ENCODE assay signal across 9 cellular contexts in genomic region chr15:65583701-65584100, GRCh38. TPM values are rescaled to one million over a fixed set of nuclear protein-coding genes. Genes with fewer than 3 reads are reported as not detected.
DNase-seq lines count a peak whose midpoint lies in the region; ATAC-seq and TF ChIP-seq lines count a peak whose summit lies in the region.
"Had no signal": no experiment of that assay in that cellular context is flagged by ENCODE, and none has a peak within 500 bp of the region (broad histone marks: within the 10 kb centered on the region; RNA-seq: fewer than 3 reads in every experiment).

No MANE protein-coding gene starts in this region.

- H3K27ac ChIP-seq in SK-N-SH (ENCODE audit: low read depth in 2 of 2, low read length in 1 of 2) (peak overlapping the region; percentile 48 to 51), smooth muscle cell (ENCODE audit: low read depth) (peak overlapping the region; percentile 69)

- no peaks in the 10 kb centered on the region for H3K9me3 ChIP-seq in SK-N-SH
- H3K9me3 ChIP-seq in smooth muscle cell (replicated peaks; ENCODE audit: low read depth) = no peaks in the 10 kb centered on the region
- H3K9me3 ChIP-seq: mucosa of descending colon had no signal

- H4K20me1 ChIP-seq in SK-N-SH (ENCODE audit: insufficient read depth) (no peaks in the 10 kb centered on the region), smooth muscle cell (ENCODE audit: low read depth) (no peaks in the 10 kb centered on the region)

- no peak for TF ChIP-seq RAD21 in SK-N-SH (IDR thresholded peaks at IDR 0.05; ENCODE audit: low read length)

- no peaks in the 10 kb centered on the region for H3K9me2 ChIP-seq in SK-N-SH

- H3K4me2 ChIP-seq in SK-N-SH (peak overlapping the region; percentile 38; the same call in 1 of the 2 replicates), smooth muscle cell (peak overlapping the region; percentile 36)

- peak; percentile 56 for ATAC-seq in GM21515 (IDR thresholded peaks at IDR 0.05; ENCODE audit: unreplicated experiment)
- no peak for ATAC-seq in GM18511 (IDR thresholded peaks at IDR 0.05; ENCODE audit: unreplicated experiment)
- no peak for ATAC-seq in GM21390 (IDR thresholded peaks at IDR 0.05; ENCODE audit: unreplicated experiment)
- ATAC-seq in left cardiac atrium = no peak
- ATAC-seq: mucosa of descending colon had no signal

- H3K27me3 ChIP-seq in SK-N-SH (ENCODE audit: insufficient read depth) (no peaks in the 10 kb centered on the region), smooth muscle cell (ENCODE audit: low read depth) (no peaks in the 10 kb centered on the region)

- CTCF ChIA-PET in SK-N-SH (lab: Yijun Ruan, JAX) = no interaction called here

- H3K36me3 ChIP-seq in SK-N-SH (replicated peaks in 1 of 2; ENCODE audit: control insufficient read depth in 1 of 2, insufficient read depth in 2 of 2, low read length in 1 of 2) (peaks cover 60 to 64% of the 10 kb centered on the region in 2 experiments), smooth muscle cell (ENCODE audit: low read depth) (peaks cover 19% of the 10 kb centered on the region)

- H3K79me2 ChIP-seq in SK-N-SH (ENCODE audit: insufficient read depth) = no peaks in the 10 kb centered on the region
- H3K79me2 ChIP-seq in smooth muscle cell (ENCODE audit: low read depth) = no peaks in the 10 kb centered on the region

- H3K4me1 ChIP-seq in SK-N-SH (ENCODE audit: control insufficient read depth in 1 of 2, insufficient read depth in 2 of 2, low read depth in 1 of 2, low read length in 1 of 2) (peaks cover 23 to 31% of the 10 kb centered on the region in 2 experiments), smooth muscle cell (ENCODE audit: low read depth) (peaks cover 8% of the 10 kb centered on the region)

- H3F3A ChIP-seq in SK-N-SH (replicated peaks; ENCODE audit: insufficient read depth) (peaks cover 20% of the 10 kb centered on the region), smooth muscle cell (ENCODE audit: low read depth) (peaks cover 8% of the 10 kb centered on the region)

- H3K4me3 ChIP-seq in SK-N-SH (ENCODE audit: low read depth in 2 of 2, low read length in 1 of 2) = no peak overlapping the region
- H3K4me3 ChIP-seq in smooth muscle cell = no peak overlapping the region
- H3K4me3 ChIP-seq: mucosa of descending colon had no signal

- intact Hi-C loops in left cardiac atrium (cut with DNase I) = no loop called here

- POLR2A ChIA-PET in SK-N-SH (lab: Yijun Ruan, JAX) = no interaction called here

- H2AFZ ChIP-seq in SK-N-SH (ENCODE audit: low read depth) = no peak overlapping the region
- H2AFZ ChIP-seq in smooth muscle cell (ENCODE audit: low read depth) = no peak overlapping the region

- H3K9ac ChIP-seq in SK-N-SH (no peak overlapping the region), smooth muscle cell (ENCODE audit: low read depth) (peak overlapping the region; percentile 16)

- DNase-seq in SK-N-SH = peak; percentile 10
- peak; percentile 84 for DNase-seq in dermis blood vessel endothelial cell
- DNase-seq in smooth muscle cell (lab: John Stamatoyannopoulos, UW; ENCODE audit: unreplicated experiment) = no peak
- no peak for DNase-seq in left cardiac atrium
- DNase-seq in occipital lobe (lab: John Stamatoyannopoulos, UW) = no peak

- no peak for TF ChIP-seq EP300 in SK-N-SH (IDR thresholded peaks at IDR 0.05; ENCODE audit: borderline replicate concordance in 1 of 2, low read depth in 1 of 2, low read length in 1 of 2)

- TF ChIP-seq CTCF in SK-N-SH (IDR thresholded peaks at IDR 0.05) = no peak
- no peak for TF ChIP-seq CTCF in smooth muscle cell (IDR thresholded peaks at IDR 0.05; ENCODE audit: borderline replicate concordance, insufficient read depth, poor library complexity, severe bottlenecking)

- WGBS in SK-N-SH (ENCODE audit: low lambda C conversion rate) = 61% methylated on average over 1 of the region's 1 CpG
- WGBS in smooth muscle cell (ENCODE audit: low lambda C conversion rate) = 75% methylated on average over 1 of the region's 1 CpG

TF ChIP-seq in SK-N-SH, 30 proteins besides CTCF, POLR2A, EP300 and RAD21 (continues in another document):
- TF ChIP-seq, protein P1, sequence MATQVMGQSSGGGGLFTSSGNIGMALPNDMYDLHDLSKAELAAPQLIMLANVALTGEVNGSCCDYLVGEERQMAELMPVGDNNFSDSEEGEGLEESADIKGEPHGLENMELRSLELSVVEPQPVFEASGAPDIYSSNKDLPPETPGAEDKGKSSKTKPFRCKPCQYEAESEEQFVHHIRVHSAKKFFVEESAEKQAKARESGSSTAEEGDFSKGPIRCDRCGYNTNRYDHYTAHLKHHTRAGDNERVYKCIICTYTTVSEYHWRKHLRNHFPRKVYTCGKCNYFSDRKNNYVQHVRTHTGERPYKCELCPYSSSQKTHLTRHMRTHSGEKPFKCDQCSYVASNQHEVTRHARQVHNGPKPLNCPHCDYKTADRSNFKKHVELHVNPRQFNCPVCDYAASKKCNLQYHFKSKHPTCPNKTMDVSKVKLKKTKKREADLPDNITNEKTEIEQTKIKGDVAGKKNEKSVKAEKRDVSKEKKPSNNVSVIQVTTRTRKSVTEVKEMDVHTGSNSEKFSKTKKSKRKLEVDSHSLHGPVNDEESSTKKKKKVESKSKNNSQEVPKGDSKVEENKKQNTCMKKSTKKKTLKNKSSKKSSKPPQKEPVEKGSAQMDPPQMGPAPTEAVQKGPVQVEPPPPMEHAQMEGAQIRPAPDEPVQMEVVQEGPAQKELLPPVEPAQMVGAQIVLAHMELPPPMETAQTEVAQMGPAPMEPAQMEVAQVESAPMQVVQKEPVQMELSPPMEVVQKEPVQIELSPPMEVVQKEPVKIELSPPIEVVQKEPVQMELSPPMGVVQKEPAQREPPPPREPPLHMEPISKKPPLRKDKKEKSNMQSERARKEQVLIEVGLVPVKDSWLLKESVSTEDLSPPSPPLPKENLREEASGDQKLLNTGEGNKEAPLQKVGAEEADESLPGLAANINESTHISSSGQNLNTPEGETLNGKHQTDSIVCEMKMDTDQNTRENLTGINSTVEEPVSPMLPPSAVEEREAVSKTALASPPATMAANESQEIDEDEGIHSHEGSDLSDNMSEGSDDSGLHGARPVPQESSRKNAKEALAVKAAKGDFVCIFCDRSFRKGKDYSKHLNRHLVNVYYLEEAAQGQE (IDR thresholded peaks at IDR 0.05; ENCODE audit: low read depth, low read length) = no peak
- TF ChIP-seq, protein P2, sequence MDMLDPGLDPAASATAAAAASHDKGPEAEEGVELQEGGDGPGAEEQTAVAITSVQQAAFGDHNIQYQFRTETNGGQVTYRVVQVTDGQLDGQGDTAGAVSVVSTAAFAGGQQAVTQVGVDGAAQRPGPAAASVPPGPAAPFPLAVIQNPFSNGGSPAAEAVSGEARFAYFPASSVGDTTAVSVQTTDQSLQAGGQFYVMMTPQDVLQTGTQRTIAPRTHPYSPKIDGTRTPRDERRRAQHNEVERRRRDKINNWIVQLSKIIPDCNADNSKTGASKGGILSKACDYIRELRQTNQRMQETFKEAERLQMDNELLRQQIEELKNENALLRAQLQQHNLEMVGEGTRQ (IDR thresholded peaks at IDR 0.05; ENCODE audit: borderline replicate concordance, low read depth, low read length) = no peak
- TF ChIP-seq, protein P3, sequence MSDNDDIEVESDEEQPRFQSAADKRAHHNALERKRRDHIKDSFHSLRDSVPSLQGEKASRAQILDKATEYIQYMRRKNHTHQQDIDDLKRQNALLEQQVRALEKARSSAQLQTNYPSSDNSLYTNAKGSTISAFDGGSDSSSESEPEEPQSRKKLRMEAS (IDR thresholded peaks at IDR 0.05; ENCODE audit: low read depth) = no peak
- no peak for TF ChIP-seq RFX5 (IDR thresholded peaks at IDR 0.05; ENCODE audit: low read length)
- no peak for TF ChIP-seq SIN3A (IDR thresholded peaks at IDR 0.05; ENCODE audit: borderline replicate concordance, low read depth, low read length)
- no peak for TF ChIP-seq MXI1 (IDR thresholded peaks at IDR 0.05; ENCODE audit: low read depth, low read length)
- TF ChIP-seq, protein P4, sequence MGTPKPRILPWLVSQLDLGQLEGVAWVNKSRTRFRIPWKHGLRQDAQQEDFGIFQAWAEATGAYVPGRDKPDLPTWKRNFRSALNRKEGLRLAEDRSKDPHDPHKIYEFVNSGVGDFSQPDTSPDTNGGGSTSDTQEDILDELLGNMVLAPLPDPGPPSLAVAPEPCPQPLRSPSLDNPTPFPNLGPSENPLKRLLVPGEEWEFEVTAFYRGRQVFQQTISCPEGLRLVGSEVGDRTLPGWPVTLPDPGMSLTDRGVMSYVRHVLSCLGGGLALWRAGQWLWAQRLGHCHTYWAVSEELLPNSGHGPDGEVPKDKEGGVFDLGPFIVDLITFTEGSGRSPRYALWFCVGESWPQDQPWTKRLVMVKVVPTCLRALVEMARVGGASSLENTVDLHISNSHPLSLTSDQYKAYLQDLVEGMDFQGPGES (IDR thresholded peaks at IDR 0.05; ENCODE audit: low read depth, low read length) = no peak
- TF ChIP-seq JUND (IDR thresholded peaks at IDR 0.05) = no peak
- TF ChIP-seq FOXM1 (IDR thresholded peaks at IDR 0.05; ENCODE audit: low read depth) = no peak
- no peak for TF ChIP-seq POLR2AphosphoS5 (IDR thresholded peaks at IDR 0.05; ENCODE audit: low read depth, low read length)
- TF ChIP-seq TCF12 (IDR thresholded peaks at IDR 0.05) = no peak
- no peak for TF ChIP-seq RXRA (IDR thresholded peaks at IDR 0.05; ENCODE audit: borderline replicate concordance, low read depth)
- no peak for TF ChIP-seq CHD2 (IDR thresholded peaks at IDR 0.05; ENCODE audit: low read length, partially characterized antibody)

RNA-seq across cellular contexts. Expression of gene INTS14, which starts 27.2 kb away (rescaled TPM):
- polyA plus RNA-seq in SK-N-SH (2012; rRNA removed) = 44.9 and 55.5 TPM in 2 replicates
- polyA plus RNA-seq in SK-N-SH (2012; cell fraction: cytosol; rRNA removed) = 56.5 and 57.5 TPM in 2 replicates
- 64.6 and 71.7 TPM in 2 replicates for polyA plus RNA-seq in SK-N-SH (2012; cell fraction: nucleus; rRNA removed)
- total RNA-seq in dermis blood vessel endothelial cell = 42.9 and 48.4 TPM in 2 replicates
- 18.3 and 36.6 TPM in 2 replicates for total RNA-seq in smooth muscle cell
- polyA plus RNA-seq in smooth muscle cell = 21.2 and 22.5 TPM in 2 replicates
- total RNA-seq in left cardiac atrium = 10 to 100 TPM; 15.3 to 17.8 TPM
- total RNA-seq in occipital lobe = 26.7 TPM

RNA-seq across cellular contexts. Expression of gene SLC24A1, which starts 38.0 kb away (rescaled TPM):
- polyA plus RNA-seq in SK-N-SH (2012; rRNA removed) (7.7 and 8.7 TPM in 2 replicates), smooth muscle cell (1.3 and 3.5 TPM in 2 replicates)
- polyA plus RNA-seq in SK-N-SH (2012; cell fraction: cytosol; rRNA removed) = 7.4 and 7.9 TPM in 2 replicates
- polyA plus RNA-seq in SK-N-SH (2012; cell fraction: nucleus; rRNA removed) = 6.3 and 9.0 TPM in 2 replicates
- total RNA-seq in dermis blood vessel endothelial cell (5.3 and 20.5 TPM in 2 replicates), smooth muscle cell (2.8 and 9.0 TPM in 2 replicates), left cardiac atrium (1 to 10 TPM; 2.5 to 3.0 TPM), occipital lobe (1.4 TPM)

RNA-seq across cellular contexts. Expression of gene HACD3, which starts 53.4 kb away (rescaled TPM):
- polyA plus RNA-seq in SK-N-SH (2012; rRNA removed) (45.7 and 58.6 TPM in 2 replicates), smooth muscle cell (57.5 and 73.8 TPM in 2 replicates)
- 69.2 and 70.0 TPM in 2 replicates for polyA plus RNA-seq in SK-N-SH (2012; cell fraction: cytosol; rRNA removed)
- polyA plus RNA-seq in SK-N-SH (2012; cell fraction: nucleus; rRNA removed) = 17.1 and 27.9 TPM in 2 replicates
- total RNA-seq in dermis blood vessel endothelial cell (93.1 and 105 TPM in 2 replicates), smooth muscle cell (105 and 107 TPM in 2 replicates), left cardiac atrium (10 to 100 TPM; 15.9 to 18.0 TPM), occipital lobe (117 TPM)

Comparison
In these comparisons a context has a peak if more than half of its experiments do, and no peak if none do; other contexts are left out.
1. DNase-seq: peak in SK-N-SH (single experiment) and dermis blood vessel endothelial cell (single experiment); none in smooth muscle cell (single experiment), left cardiac atrium (single experiment) and occipital lobe (single experiment).